8 cellular contexts compared by ENCODE assay signal in the genomic region with DNA sequence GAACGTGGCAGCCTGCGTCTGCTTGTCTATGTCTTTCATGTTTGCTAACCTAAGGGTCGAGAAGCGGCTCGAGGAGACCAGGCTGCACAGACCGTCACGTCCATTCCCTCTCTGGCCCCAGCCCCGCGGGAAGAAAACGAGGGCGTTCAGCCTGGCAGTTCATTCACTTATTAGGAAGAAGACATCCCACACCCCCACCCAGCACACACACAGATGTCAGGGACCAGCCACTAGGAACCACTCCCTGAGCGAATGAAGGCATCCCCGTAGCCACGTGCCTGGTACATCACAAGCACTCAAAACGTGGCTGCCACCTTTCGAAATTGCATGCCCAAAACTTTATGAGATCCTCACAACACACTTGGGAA. TPM values are rescaled to one million over a fixed set of nuclear protein-coding genes. Genes with fewer than 3 reads are reported as not detected.
DNase-seq lines count a peak whose midpoint lies in the region; ATAC-seq and TF ChIP-seq lines count a peak whose summit lies in the region.

No MANE protein-coding gene starts in this region.

- no peaks in the 10 kb centered on the region for H3K9me3 Mint-ChIP-seq in neural progenitor cell

- peaks cover 23% of the 10 kb centered on the region for H3K4me1 Mint-ChIP-seq in neural progenitor cell

- H3K9ac ChIP-seq in BLaER1, result peak overlapping the region; percentile 89
- peak overlapping the region; percentile 96 for H3K9ac ChIP-seq in Karpas-422 (ENCODE audit: low read length)
- H3K9ac ChIP-seq in neural progenitor cell, result peak overlapping the region; percentile 78

- peak overlapping the region; percentile 89 for H3K4me3 Mint-ChIP-seq in neural progenitor cell

- H3K27ac Mint-ChIP-seq in neural progenitor cell, result no peak overlapping the region

- DNase-seq in Karpas-422 (no peak), neural progenitor cell (ENCODE audit: low spot score) (no peak), NCI-H187 treated with DMSO at 0.1 percent for 48 hours (lab: John Stamatoyannopoulos, UW) (no peak)

- H4K20me1 ChIP-seq in BLaER1 (0 out of 2 replicates have a peak, but pooled peaks cover 1% of the 10 kb centered on the region), Karpas-422 (ENCODE audit: insufficient read depth, low read depth, low read length) (no peaks in the 10 kb centered on the region), neural progenitor cell (ENCODE audit: low read depth) (no peaks in the 10 kb centered on the region)

- peak overlapping the region; percentile 89 for H3K4me3 ChIP-seq in BLaER1
- H3K4me3 ChIP-seq in Karpas-422 (ENCODE audit: low read length), result peak overlapping the region; percentile 93
- H3K4me3 ChIP-seq in ectodermal cell (ENCODE audit: insufficient read depth, low read depth, low read length), result peak overlapping the region; percentile 79
- peak overlapping the region; percentile 73 for H3K4me3 ChIP-seq in neural progenitor cell

- peak overlapping the region; percentile 88 for H3K27ac ChIP-seq in BLaER1
- H3K27ac ChIP-seq in Karpas-422 (ENCODE audit: low read length), result no peak overlapping the region
- no peak overlapping the region for H3K27ac ChIP-seq in ectodermal cell (ENCODE audit: insufficient read depth, low read depth, low read length, poor library complexity, severe bottlenecking)
- no peak overlapping the region for H3K27ac ChIP-seq in neural progenitor cell

- no peak overlapping the region for H2AFZ ChIP-seq in Karpas-422 (ENCODE audit: low read length)
- no peak overlapping the region for H2AFZ ChIP-seq in neural progenitor cell (replicated peaks)

- H3K36me3 Mint-ChIP-seq in neural progenitor cell, result no peaks in the 10 kb centered on the region

- H3K4me2 ChIP-seq in BLaER1 (peak overlapping the region; percentile 87), Karpas-422 (ENCODE audit: low read depth, low read length, poor library complexity, severe bottlenecking) (peak overlapping the region; percentile 72), neural progenitor cell (peak overlapping the region; percentile 93)

- H3K27me3 ChIP-seq in BLaER1 (no peaks in the 10 kb centered on the region), Karpas-422 (ENCODE audit: low read length) (no peaks in the 10 kb centered on the region), ectodermal cell (ENCODE audit: control insufficient read depth, insufficient read depth, low read length, poor library complexity, severe bottlenecking) (peaks cover 8% of the 10 kb centered on the region), neural progenitor cell (peaks cover 13% of the 10 kb centered on the region)

- H3K9me2 ChIP-seq in Karpas-422 (replicated peaks; ENCODE audit: insufficient read depth, low read length), result no peaks in the 10 kb centered on the region

- no peaks in the 10 kb centered on the region for H3F3A ChIP-seq in neural progenitor cell (ENCODE audit: low read depth)

- H3K27me3 Mint-ChIP-seq in neural progenitor cell (ENCODE audit: insufficient read depth, low read depth), result peaks cover 13% of the 10 kb centered on the region

- 73 to 74% methylated on average over 16 of the region's 16 CpGs for WGBS in ectodermal cell, 2 experiments

- H3K4me1 ChIP-seq in BLaER1, result peaks cover 19% of the 10 kb centered on the region
- H3K4me1 ChIP-seq in Karpas-422 (ENCODE audit: low read length), result peaks cover 12% of the 10 kb centered on the region
- H3K4me1 ChIP-seq in ectodermal cell (ENCODE audit: control insufficient read depth, insufficient read depth, low read length), result no peaks in the 10 kb centered on the region
- H3K4me1 ChIP-seq in neural progenitor cell, result no peaks in the 10 kb centered on the region

- H3K79me2 ChIP-seq in Karpas-422 (ENCODE audit: low read length) (peaks cover 11% of the 10 kb centered on the region), neural progenitor cell (ENCODE audit: low read depth) (peaks cover 15% of the 10 kb centered on the region)

- H3K36me3 ChIP-seq in BLaER1 (peaks cover 32% of the 10 kb centered on the region), Karpas-422 (ENCODE audit: insufficient read depth, low read length) (no peaks in the 10 kb centered on the region), ectodermal cell (ENCODE audit: control insufficient read depth, insufficient read depth, low read length) (no peaks in the 10 kb centered on the region), neural progenitor cell (no peaks in the 10 kb centered on the region)

- H3K9me3 ChIP-seq in BLaER1, result no peaks in the 10 kb centered on the region
- H3K9me3 ChIP-seq in Karpas-422 (ENCODE audit: low read length), result no peaks in the 10 kb centered on the region
- H3K9me3 ChIP-seq in ectodermal cell (ENCODE audit: control insufficient read depth, low read length), result no peaks in the 10 kb centered on the region
- H3K9me3 ChIP-seq in neural progenitor cell (ENCODE audit: low read depth), result no peaks in the 10 kb centered on the region

- ATAC-seq in GM19351 (IDR thresholded peaks at IDR 0.05; ENCODE audit: unreplicated experiment) (no peak), GM18520 (IDR thresholded peaks at IDR 0.05; ENCODE audit: unreplicated experiment) (no peak), HG02840 (IDR thresholded peaks at IDR 0.05; ENCODE audit: low FRiP score, unreplicated experiment) (no peak)

- no peak for TF ChIP-seq CTCF in neural progenitor cell (IDR thresholded peaks at IDR 0.05)

RNA-seq across cellular contexts. Expression of a gene that starts 0.7 kb away (rescaled TPM):
- total RNA-seq in Karpas-422 (2014; rRNA removed; shearing (Covaris generic); ENCODE audit: low replicate concordance), result 18.8 and 21.8 TPM in 2 replicates
- 32.3 TPM for polyA plus RNA-seq in ectodermal cell (2013, experiment 1 of 4)
- polyA plus RNA-seq in ectodermal cell (2013, experiment 2 of 4), result 26.2 TPM
- 20.6 TPM for polyA plus RNA-seq in ectodermal cell (2013, experiment 3 of 4)
- polyA plus RNA-seq in ectodermal cell (2013, experiment 4 of 4), result 23.4 TPM
- total RNA-seq in neural progenitor cell (ENCODE audit: low replicate concordance), result 17.4 and 34.6 TPM in 2 replicates

RNA-seq across cellular contexts. Expression of a gene that starts 10.9 kb away (rescaled TPM):
- 0.07 TPM in 1 of 2 replicates, not detected in the other for total RNA-seq in Karpas-422 (2014; rRNA removed; shearing (Covaris generic); ENCODE audit: low replicate concordance)
- polyA plus RNA-seq in ectodermal cell (2013, experiment 1 of 4), result 5.3 TPM
- 6.9 TPM for polyA plus RNA-seq in ectodermal cell (2013, experiment 2 of 4)
- polyA plus RNA-seq in ectodermal cell (2013, experiment 3 of 4), result 4.0 TPM
- polyA plus RNA-seq in ectodermal cell (2013, experiment 4 of 4), result 3.2 TPM
- total RNA-seq in neural progenitor cell (ENCODE audit: low replicate concordance), result not detected in 2 replicates

RNA-seq across cellular contexts. Expression of a gene that starts 22.6 kb away (rescaled TPM):
- total RNA-seq in Karpas-422 (2014; rRNA removed; shearing (Covaris generic); ENCODE audit: low replicate concordance), result not detected in 2 replicates
- polyA plus RNA-seq in ectodermal cell (2013, experiment 1 of 4), result 2.1 TPM
- 2.8 TPM for polyA plus RNA-seq in ectodermal cell (2013, experiment 2 of 4)
- 0.91 TPM for polyA plus RNA-seq in ectodermal cell (2013, experiment 3 of 4)
- 1.2 TPM for polyA plus RNA-seq in ectodermal cell (2013, experiment 4 of 4)
- total RNA-seq in neural progenitor cell (ENCODE audit: low replicate concordance), result 0.07 and 0.31 TPM in 2 replicates

RNA-seq across cellular contexts. Expression of a gene that starts 45.4 kb away (rescaled TPM):
- total RNA-seq in Karpas-422 (2014; rRNA removed; shearing (Covaris generic); ENCODE audit: low replicate concordance), result not detected in 2 replicates
- 0.22 TPM for polyA plus RNA-seq in ectodermal cell (2013, experiment 1 of 4)
- polyA plus RNA-seq in ectodermal cell (2013, experiment 2 of 4), result 0.14 TPM
- 0.27 TPM for polyA plus RNA-seq in ectodermal cell (2013, experiment 3 of 4)
- polyA plus RNA-seq in ectodermal cell (2013, experiment 4 of 4), result 0.12 TPM
- total RNA-seq in neural progenitor cell (ENCODE audit: low replicate concordance), result not detected in 2 replicates
